In genomic region chr3:195905970-195906864, GRCh38 we compare ENCODE assay signal across 1 cellular context.
TF ChIP-seq lines count a peak whose summit lies in the region.

No MANE protein-coding gene starts in this region.

TF ChIP-seq in HEK293, 187 proteins besides CTCF, POLR2A, EP300 and RAD21 (continued from another document):
- TF ChIP-seq, protein P1, sequence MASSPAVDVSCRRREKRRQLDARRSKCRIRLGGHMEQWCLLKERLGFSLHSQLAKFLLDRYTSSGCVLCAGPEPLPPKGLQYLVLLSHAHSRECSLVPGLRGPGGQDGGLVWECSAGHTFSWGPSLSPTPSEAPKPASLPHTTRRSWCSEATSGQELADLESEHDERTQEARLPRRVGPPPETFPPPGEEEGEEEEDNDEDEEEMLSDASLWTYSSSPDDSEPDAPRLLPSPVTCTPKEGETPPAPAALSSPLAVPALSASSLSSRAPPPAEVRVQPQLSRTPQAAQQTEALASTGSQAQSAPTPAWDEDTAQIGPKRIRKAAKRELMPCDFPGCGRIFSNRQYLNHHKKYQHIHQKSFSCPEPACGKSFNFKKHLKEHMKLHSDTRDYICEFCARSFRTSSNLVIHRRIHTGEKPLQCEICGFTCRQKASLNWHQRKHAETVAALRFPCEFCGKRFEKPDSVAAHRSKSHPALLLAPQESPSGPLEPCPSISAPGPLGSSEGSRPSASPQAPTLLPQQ (tag by site-specific recombination; IDR thresholded peaks at IDR 0.05) = 0 out of 2 replicates have a peak, but pooled peaks have one; percentile 18
- TF ChIP-seq ZNF776 (tag by site-specific recombination; IDR thresholded peaks at IDR 0.05; ENCODE audit: borderline replicate concordance) (no peak), ZBTB11 (tag by site-specific recombination; conservative IDR thresholded peaks at IDR 0.05; ENCODE audit: low read depth) (no peak), ZSCAN16 (tag by site-specific recombination; IDR thresholded peaks at IDR 0.05) (no peak), ZNF157 (tag by site-specific recombination; IDR thresholded peaks at IDR 0.05) (no peak), ELK4 (IDR thresholded peaks at IDR 0.05; ENCODE audit: borderline replicate concordance, low read depth, low read length) (no peak), ZFP41 (tag by site-specific recombination; IDR thresholded peaks at IDR 0.05; ENCODE audit: borderline replicate concordance) (no peak), ZNF311 (tag by site-specific recombination; IDR thresholded peaks at IDR 0.05; ENCODE audit: borderline replicate concordance) (no peak), ZNF37A (tag by site-specific recombination; IDR thresholded peaks at IDR 0.05) (no peak), ZNF114 (tag by site-specific recombination; IDR thresholded peaks at IDR 0.05) (no peak), HIC1 (tag by site-specific recombination; IDR thresholded peaks at IDR 0.05) (peak; percentile 53; the same call in 1 of the 2 replicates), RBAK (tag by site-specific recombination; IDR thresholded peaks at IDR 0.05) (no peak), KLF8 (tag by site-specific recombination; IDR thresholded peaks at IDR 0.05) (0 out of 2 replicates have a peak, but pooled peaks have one; percentile 26), EGR2 (tag by site-specific recombination; IDR thresholded peaks at IDR 0.05; ENCODE audit: low read depth) (no peak), ZNF596 (tag by site-specific recombination; IDR thresholded peaks at IDR 0.05) (no peak), ZSCAN18 (tag by site-specific recombination; IDR thresholded peaks at IDR 0.05) (no peak), ZNF747 (tag by site-specific recombination; IDR thresholded peaks at IDR 0.05) (no peak), ZEB2 (tag by site-specific recombination; IDR thresholded peaks at IDR 0.05) (peak; percentile 89), ZNF624 (tag by site-specific recombination; IDR thresholded peaks at IDR 0.05) (no peak), ZNF202 (tag by site-specific recombination; IDR thresholded peaks at IDR 0.05; ENCODE audit: borderline replicate concordance) (no peak), HOXA7 (CRISPR knock-in tag; IDR thresholded peaks at IDR 0.05; ENCODE audit: borderline replicate concordance) (no peak), ZNF341 (tag by site-specific recombination; IDR thresholded peaks at IDR 0.05; ENCODE audit: low read depth) (no peak), ZNF394 (tag by site-specific recombination; IDR thresholded peaks at IDR 0.05; ENCODE audit: borderline replicate concordance) (no peak), ZNF658 (tag by site-specific recombination; IDR thresholded peaks at IDR 0.05) (no peak), ZNF707 (tag by site-specific recombination; IDR thresholded peaks at IDR 0.05) (no peak), HOXD13 (CRISPR knock-in tag; IDR thresholded peaks at IDR 0.05; ENCODE audit: borderline replicate concordance) (no peak), ZNF513 (tag by site-specific recombination; IDR thresholded peaks at IDR 0.05) (no peak), ZNF133 (tag by site-specific recombination; IDR thresholded peaks at IDR 0.05) (no peak), ZNF223 (tag by site-specific recombination; IDR thresholded peaks at IDR 0.05) (no peak), SCRT2 (tag by site-specific recombination; IDR thresholded peaks at IDR 0.05) (peak; percentile 98), ZNF600 (tag by site-specific recombination; IDR thresholded peaks at IDR 0.05) (peak; percentile 29; the same call in 1 of the 2 replicates), ZNF473 (tag by site-specific recombination; IDR thresholded peaks at IDR 0.05) (no peak), ZNF514 (tag by site-specific recombination; IDR thresholded peaks at IDR 0.05) (no peak)
- TF ChIP-seq, protein P2, sequence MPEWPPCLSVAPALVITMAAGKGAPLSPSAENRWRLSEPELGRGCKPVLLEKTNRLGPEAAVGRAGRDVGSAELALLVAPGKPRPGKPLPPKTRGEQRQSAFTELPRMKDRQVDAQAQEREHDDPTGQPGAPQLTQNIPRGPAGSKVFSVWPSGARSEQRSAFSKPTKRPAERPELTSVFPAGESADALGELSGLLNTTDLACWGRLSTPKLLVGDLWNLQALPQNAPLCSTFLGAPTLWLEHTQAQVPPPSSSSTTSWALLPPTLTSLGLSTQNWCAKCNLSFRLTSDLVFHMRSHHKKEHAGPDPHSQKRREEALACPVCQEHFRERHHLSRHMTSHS (tag by site-specific recombination; IDR thresholded peaks at IDR 0.05) = no peak
- TF ChIP-seq, protein P3, sequence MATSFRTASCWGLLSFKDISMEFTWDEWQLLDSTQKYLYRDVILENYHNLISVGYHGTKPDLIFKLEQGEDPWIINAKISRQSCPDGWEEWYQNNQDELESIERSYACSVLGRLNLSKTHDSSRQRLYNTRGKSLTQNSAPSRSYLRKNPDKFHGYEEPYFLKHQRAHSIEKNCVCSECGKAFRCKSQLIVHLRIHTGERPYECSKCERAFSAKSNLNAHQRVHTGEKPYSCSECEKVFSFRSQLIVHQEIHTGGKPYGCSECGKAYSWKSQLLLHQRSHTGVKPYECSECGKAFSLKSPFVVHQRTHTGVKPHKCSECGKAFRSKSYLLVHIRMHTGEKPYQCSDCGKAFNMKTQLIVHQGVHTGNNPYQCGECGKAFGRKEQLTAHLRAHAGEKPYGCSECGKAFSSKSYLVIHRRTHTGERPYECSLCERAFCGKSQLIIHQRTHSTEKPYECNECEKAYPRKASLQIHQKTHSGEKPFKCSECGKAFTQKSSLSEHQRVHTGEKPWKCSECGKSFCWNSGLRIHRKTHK (tag by site-specific recombination; IDR thresholded peaks at IDR 0.05) = no peak
- TF ChIP-seq, protein P4, sequence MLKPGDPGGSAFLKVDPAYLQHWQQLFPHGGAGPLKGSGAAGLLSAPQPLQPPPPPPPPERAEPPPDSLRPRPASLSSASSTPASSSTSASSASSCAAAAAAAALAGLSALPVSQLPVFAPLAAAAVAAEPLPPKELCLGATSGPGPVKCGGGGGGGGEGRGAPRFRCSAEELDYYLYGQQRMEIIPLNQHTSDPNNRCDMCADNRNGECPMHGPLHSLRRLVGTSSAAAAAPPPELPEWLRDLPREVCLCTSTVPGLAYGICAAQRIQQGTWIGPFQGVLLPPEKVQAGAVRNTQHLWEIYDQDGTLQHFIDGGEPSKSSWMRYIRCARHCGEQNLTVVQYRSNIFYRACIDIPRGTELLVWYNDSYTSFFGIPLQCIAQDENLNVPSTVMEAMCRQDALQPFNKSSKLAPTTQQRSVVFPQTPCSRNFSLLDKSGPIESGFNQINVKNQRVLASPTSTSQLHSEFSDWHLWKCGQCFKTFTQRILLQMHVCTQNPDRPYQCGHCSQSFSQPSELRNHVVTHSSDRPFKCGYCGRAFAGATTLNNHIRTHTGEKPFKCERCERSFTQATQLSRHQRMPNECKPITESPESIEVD (tag by site-specific recombination; IDR thresholded peaks at IDR 0.05) = no peak
- TF ChIP-seq, protein P5, sequence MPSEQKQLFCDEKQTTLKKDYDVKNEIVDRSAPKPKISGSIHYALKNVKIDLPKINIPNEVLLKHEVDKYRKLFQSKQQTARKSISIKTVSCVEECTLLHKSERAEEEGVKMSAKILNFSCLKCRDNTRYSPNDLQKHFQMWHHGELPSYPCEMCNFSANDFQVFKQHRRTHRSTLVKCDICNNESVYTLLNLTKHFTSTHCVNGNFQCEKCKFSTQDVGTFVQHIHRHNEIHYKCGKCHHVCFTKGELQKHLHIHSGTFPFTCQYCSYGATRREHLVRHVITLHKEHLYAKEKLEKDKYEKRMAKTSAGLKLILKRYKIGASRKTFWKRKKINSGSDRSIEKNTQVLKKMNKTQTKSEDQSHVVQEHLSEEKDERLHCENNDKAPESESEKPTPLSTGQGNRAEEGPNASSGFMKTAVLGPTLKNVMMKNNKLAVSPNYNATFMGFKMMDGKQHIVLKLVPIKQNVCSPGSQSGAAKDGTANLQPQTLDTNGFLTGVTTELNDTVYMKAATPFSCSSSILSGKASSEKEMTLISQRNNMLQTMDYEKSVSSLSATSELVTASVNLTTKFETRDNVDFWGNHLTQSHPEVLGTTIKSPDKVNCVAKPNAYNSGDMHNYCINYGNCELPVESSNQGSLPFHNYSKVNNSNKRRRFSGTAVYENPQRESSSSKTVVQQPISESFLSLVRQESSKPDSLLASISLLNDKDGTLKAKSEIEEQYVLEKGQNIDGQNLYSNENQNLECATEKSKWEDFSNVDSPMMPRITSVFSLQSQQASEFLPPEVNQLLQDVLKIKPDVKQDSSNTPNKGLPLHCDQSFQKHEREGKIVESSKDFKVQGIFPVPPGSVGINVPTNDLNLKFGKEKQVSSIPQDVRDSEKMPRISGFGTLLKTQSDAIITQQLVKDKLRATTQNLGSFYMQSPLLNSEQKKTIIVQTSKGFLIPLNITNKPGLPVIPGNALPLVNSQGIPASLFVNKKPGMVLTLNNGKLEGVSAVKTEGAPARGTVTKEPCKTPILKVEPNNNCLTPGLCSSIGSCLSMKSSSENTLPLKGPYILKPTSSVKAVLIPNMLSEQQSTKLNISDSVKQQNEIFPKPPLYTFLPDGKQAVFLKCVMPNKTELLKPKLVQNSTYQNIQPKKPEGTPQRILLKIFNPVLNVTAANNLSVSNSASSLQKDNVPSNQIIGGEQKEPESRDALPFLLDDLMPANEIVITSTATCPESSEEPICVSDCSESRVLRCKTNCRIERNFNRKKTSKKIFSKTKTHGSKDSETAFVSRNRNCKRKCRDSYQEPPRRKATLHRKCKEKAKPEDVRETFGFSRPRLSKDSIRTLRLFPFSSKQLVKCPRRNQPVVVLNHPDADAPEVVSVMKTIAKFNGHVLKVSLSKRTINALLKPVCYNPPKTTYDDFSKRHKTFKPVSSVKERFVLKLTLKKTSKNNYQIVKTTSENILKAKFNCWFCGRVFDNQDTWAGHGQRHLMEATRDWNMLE (tag by site-specific recombination; conservative IDR thresholded peaks at IDR 0.05; ENCODE audit: low read depth) = no peak
